27 cellular contexts compared by ENCODE assay signal in genomic region chr15:25189551-25189950, GRCh38.
"Had no signal": no experiment of that assay in that cellular context is flagged by ENCODE, and none has a peak within 500 bp of the region (broad histone marks: within the 10 kb centered on the region; RNA-seq: fewer than 3 reads in every experiment).

No MANE protein-coding gene starts in this region.

- DNase-seq: stimulated activated CD4-positive, alpha-beta T cell treated with anti-CD3 and anti-CD28 coated beads, Interleukin-2, amount 100 ng/mL, for 48 hours; stimulated activated CD4-positive, alpha-beta T cell treated with anti-CD3 and anti-CD28 coated beads, Interleukin-4, amount 100 ng/mL, for 1 hour; stimulated activated CD4-positive, alpha-beta T cell treated with anti-CD3 and anti-CD28 coated beads, Interleukin-4, amount 100 ng/mL, for 24 hours; stimulated activated CD4-positive, alpha-beta T cell treated with anti-CD3 and anti-CD28 coated beads, Interleukin-4, amount 100 ng/mL, for 4 hours; stimulated activated CD8-positive, alpha-beta memory T cell treated with anti-CD3 and anti-CD28 coated beads, Interleukin-4, amount 100 ng/mL, for 48 hours; stimulated activated naive B cell treated with anti-CD40 and anti-IgM and Interleukin-4, amounts not matched to agents 10 μg/mL and 1 μg/mL and 100 μg/mL, for 72 hours; stimulated activated naive CD4-positive, alpha-beta T cell; stimulated activated naive CD4-positive, alpha-beta T cell treated with Interleukin-2 at 50 U/mL for 16 hours; stimulated activated naive CD8-positive, alpha-beta T cell treated with anti-CD3 and anti-CD28 coated beads, Interleukin-15, amount 100 ng/mL, for 72 hours; stimulated activated naive CD8-positive, alpha-beta T cell treated with anti-CD3 and anti-CD28 coated beads, Interleukin-15, Interleukin-2, amounts not matched to agents 100 U/mL and 50 U/mL, for 24 hours; stomach; substantia nigra; testis; thyroid gland; tibial artery; transverse colon; trophoblast cell; upper lobe of right lung; uterus had no signal

- ATAC-seq: stimulated activated effector memory CD8-positive, alpha-beta T cell treated with anti-CD3 and anti-CD28 coated beads, Interleukin-12 subunit alpha, Interleukin-12 subunit beta, amount 100 ng/mL, for 72 hours; stimulated activated memory B cell treated with anti-CD40 and anti-IgM and Interleukin-4, amounts not matched to agents 10 μg/mL and 1 μg/mL and 100 μg/mL, for 72 hours; stimulated activated naive B cell treated with anti-CD40 and anti-IgM and Interleukin-4, amounts not matched to agents 10 μg/mL and 1 μg/mL and 100 μg/mL, for 72 hours; stimulated activated naive CD8-positive, alpha-beta T cell treated with anti-CD3 and anti-CD28 coated beads, Interleukin-15, amount 100 ng/mL, for 72 hours; stimulated activated naive CD8-positive, alpha-beta T cell treated with anti-CD3 and anti-CD28 coated beads, Interleukin-15, Interleukin-2, amounts not matched to agents 100 U/mL and 50 U/mL, for 24 hours; upper lobe of right lung had no signal

- H3K27me3 ChIP-seq: stomach, suprapubic skin, testis, thyroid gland, tibial artery, tibial nerve, transverse colon, upper lobe of left lung, upper lobe of right lung, uterus, vagina had no signal

- H3K9me3 ChIP-seq: testis, thyroid gland, upper lobe of right lung, uterus, vagina had no signal

- H3K4me3 ChIP-seq: stomach, suprapubic skin, testis, thoracic aorta, thyroid gland, tibial artery, tibial nerve, transverse colon, upper lobe of left lung, upper lobe of right lung, uterus, vagina had no signal

- H3K4me1 ChIP-seq: stomach, suprapubic skin, testis, thyroid gland, tibial artery, tibial nerve, transverse colon, upper lobe of left lung, upper lobe of right lung, uterus, vagina had no signal

- H3K36me3 ChIP-seq: stomach, suprapubic skin, thoracic aorta, thyroid gland, tibial artery, tibial nerve, transverse colon, upper lobe of left lung, upper lobe of right lung, uterus, vagina had no signal

- FAIRE-seq: urothelium cell line had no signal

- H3K27ac ChIP-seq: stomach, suprapubic skin, testis, thoracic aorta, thyroid gland, tibial artery, tibial nerve, transverse colon, upper lobe of left lung, upper lobe of right lung, uterus, vagina had no signal
